In genomic region chr6:105460860-105461259, GRCh38 we compare ENCODE assay signal across 1 cellular context.
TF ChIP-seq lines count a peak whose summit lies in the region.

No MANE protein-coding gene starts in this region.

TF ChIP-seq in GM12878, 131 proteins besides CTCF, POLR2A, EP300 and RAD21:
- TF ChIP-seq, protein P1, sequence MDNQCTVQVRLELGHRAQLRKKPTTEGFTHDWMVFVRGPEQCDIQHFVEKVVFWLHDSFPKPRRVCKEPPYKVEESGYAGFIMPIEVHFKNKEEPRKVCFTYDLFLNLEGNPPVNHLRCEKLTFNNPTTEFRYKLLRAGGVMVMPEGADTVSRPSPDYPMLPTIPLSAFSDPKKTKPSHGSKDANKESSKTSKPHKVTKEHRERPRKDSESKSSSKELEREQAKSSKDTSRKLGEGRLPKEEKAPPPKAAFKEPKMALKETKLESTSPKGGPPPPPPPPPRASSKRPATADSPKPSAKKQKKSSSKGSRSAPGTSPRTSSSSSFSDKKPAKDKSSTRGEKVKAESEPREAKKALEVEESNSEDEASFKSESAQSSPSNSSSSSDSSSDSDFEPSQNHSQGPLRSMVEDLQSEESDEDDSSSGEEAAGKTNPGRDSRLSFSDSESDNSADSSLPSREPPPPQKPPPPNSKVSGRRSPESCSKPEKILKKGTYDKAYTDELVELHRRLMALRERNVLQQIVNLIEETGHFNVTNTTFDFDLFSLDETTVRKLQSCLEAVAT (IDR thresholded peaks at IDR 0.05): peak; percentile 91
- TF ChIP-seq NRF1 (conservative IDR thresholded peaks at IDR 0.05; ENCODE audit: low read depth, low read length): no peak
